Comparison of ENCODE assay signal across 20 cellular contexts in the genomic region with DNA sequence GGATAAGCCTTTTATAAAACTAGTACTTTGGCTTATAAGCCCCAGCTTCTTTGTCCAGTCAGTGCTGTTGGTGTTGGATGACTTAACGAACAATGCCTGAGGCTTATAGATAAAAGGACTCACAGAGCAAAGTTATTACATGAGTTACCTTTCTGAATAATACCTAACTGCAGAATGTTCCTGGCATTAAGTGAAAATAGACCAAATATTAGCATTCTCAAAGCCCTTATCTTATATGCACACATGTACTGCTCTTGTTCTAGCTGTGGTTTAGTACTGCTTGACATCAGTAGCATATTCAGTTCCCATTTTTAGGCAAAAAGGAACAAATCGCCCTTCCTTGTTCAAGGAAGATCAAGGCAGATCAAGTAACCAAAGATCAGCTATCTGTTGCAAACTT.
A peak's percentile ranks its signal among the peaks of the same experiment; 100 is the strongest.
DNase-seq lines count a peak whose midpoint lies in the region; ATAC-seq and TF ChIP-seq lines count a peak whose summit lies in the region.
"Had no signal": no experiment of that assay in that cellular context is flagged by ENCODE, and none has a peak within 500 bp of the region (broad histone marks: within the 10 kb centered on the region; RNA-seq: fewer than 3 reads in every experiment).

No MANE protein-coding gene starts in this region.

- DNase-seq in CD14-positive monocyte (ENCODE audit: low spot score) (no peak), adipocyte (ENCODE audit: low read depth) (no peak), substantia nigra (lab: John Stamatoyannopoulos, UW) (no peak), GM03348 (ENCODE audit: low spot score) (no peak)
- DNase-seq: activated gamma-delta T cell; amniotic stem cell; cerebellar nuclear complex; effector memory CD4-positive, alpha-beta T cell; hypothalamus; NCI-H2171; NCI-H748 treated with DMSO at 0.1 percent for 48 hours; ovary; stimulated activated CD4-positive, alpha-beta T cell treated with anti-CD3 and anti-CD28 coated beads, Interleukin-4, amount 100 ng/mL, for 4 hours; stimulated activated CD8-positive, alpha-beta memory T cell treated with anti-CD3 and anti-CD28 coated beads, Interleukin-4, amount 100 ng/mL, for 48 hours had no signal

- H3K4me3 ChIP-seq in KMS-11 (IDR thresholded peaks at IDR 0.05; ENCODE audit: insufficient read depth, low read depth, low read length) (no peak overlapping the region), adipocyte (ENCODE audit: low read length) (no peak overlapping the region), mesodermal cell (ENCODE audit: extremely low read depth, insufficient read depth, low read length, poor library complexity, severe bottlenecking) (no peak overlapping the region)
- H3K4me3 ChIP-seq: GM12878, ovary had no signal

- ATAC-seq in HG03025 (IDR thresholded peaks at IDR 0.05; ENCODE audit: low FRiP score, unreplicated experiment), result no peak
- no peak for ATAC-seq in GM19463 (IDR thresholded peaks at IDR 0.05; ENCODE audit: unreplicated experiment)
- ATAC-seq: GM12878 had no signal

- peak overlapping the region; percentile 50 to 78 for H3K4me3 Mint-ChIP-seq in CD14-positive monocyte
- H3K4me3 Mint-ChIP-seq: T-helper 2 cell treated with Interferon-gamma antibody and Interleukin-4, amounts not matched to agents 5 μg/mL and 100 μg/mL, for 36 hours had no signal

- H3K36me3 Mint-ChIP-seq in CD14-positive monocyte, result peaks cover 33 to 49% of the 10 kb centered on the region in 2 donors

- H3K9ac ChIP-seq in KMS-11 (no peak overlapping the region), adipocyte (ENCODE audit: low read length) (peak overlapping the region; percentile 13)

- H3K27ac Mint-ChIP-seq in CD14-positive monocyte, result peak overlapping the region; percentile 89 to 98 (median 94)
- H3K27ac Mint-ChIP-seq: T-helper 2 cell treated with Interferon-gamma antibody and Interleukin-4, amounts not matched to agents 5 μg/mL and 100 μg/mL, for 36 hours had no signal

- TF ChIP-seq CTCF in CD14-positive monocyte (IDR thresholded peaks at IDR 0.05), result no peak
- no peak for TF ChIP-seq CTCF in KMS-11 (conservative IDR thresholded peaks at IDR 0.05; ENCODE audit: low read depth, low read length)

- H2AFZ ChIP-seq in KMS-11 (ENCODE audit: low read depth), result 0 out of 2 replicates have a peak overlapping the region, but pooled peaks have one; percentile 2

- peaks cover 77% of the 10 kb centered on the region for H3K4me1 Mint-ChIP-seq in CD14-positive monocyte

- H3K27me3 ChIP-seq in KMS-11 (ENCODE audit: insufficient read depth, low read depth), result no peaks in the 10 kb centered on the region
- H3K27me3 ChIP-seq in adipocyte (replicated peaks; ENCODE audit: control insufficient read depth, insufficient read depth, low read length), result no peaks in the 10 kb centered on the region
- H3K27me3 ChIP-seq: ovary had no signal

- H3K9me3 Mint-ChIP-seq in CD14-positive monocyte, result peaks cover 16 to 22% (median 19%) of the 10 kb centered on the region in 7 donors
- H3K9me3 Mint-ChIP-seq: T-helper 2 cell treated with Interferon-gamma antibody and Interleukin-4, amounts not matched to agents 5 μg/mL and 100 μg/mL, for 36 hours had no signal

- no peaks in the 10 kb centered on the region for H3K79me2 ChIP-seq in KMS-11 (ENCODE audit: insufficient read depth, low read depth)

- peaks cover 6% of the 10 kb centered on the region for H3K4me1 ChIP-seq in KMS-11 (ENCODE audit: low read depth, poor library complexity, severe bottlenecking)
- peaks cover 20% of the 10 kb centered on the region for H3K4me1 ChIP-seq in adipocyte (ENCODE audit: control insufficient read depth, insufficient read depth, low read length)
- peaks cover 33% of the 10 kb centered on the region for H3K4me1 ChIP-seq in mesodermal cell (ENCODE audit: control insufficient read depth, insufficient read depth, low read length, poor library complexity, severe bottlenecking)

- H3K27ac ChIP-seq in KMS-11, result no peak overlapping the region
- peak overlapping the region; percentile 77 for H3K27ac ChIP-seq in mesodermal cell (ENCODE audit: low read depth, low read length, severe bottlenecking)
- no peak overlapping the region for H3K27ac ChIP-seq in substantia nigra (ENCODE audit: low read depth, low read length, poor library complexity, severe bottlenecking)
- H3K27ac ChIP-seq: ovary had no signal

- no peak overlapping the region for H3K4me2 ChIP-seq in KMS-11

- H4K20me1 ChIP-seq in KMS-11 (ENCODE audit: insufficient read depth), result no peaks in the 10 kb centered on the region

- peaks cover 0 to 2% (median 0%) of the 10 kb centered on the region in 3 donors for H3K27me3 Mint-ChIP-seq in CD14-positive monocyte (ENCODE audit: low read depth in 3 of 3)

- H3K36me3 ChIP-seq in KMS-11 (ENCODE audit: insufficient read depth) (no peaks in the 10 kb centered on the region; the same call in 1 of the 2 replicates), adipocyte (ENCODE audit: control insufficient read depth, insufficient read depth, low read length, severe bottlenecking) (no peaks in the 10 kb centered on the region), mesodermal cell (ENCODE audit: control insufficient read depth, insufficient read depth, low read length) (no peaks in the 10 kb centered on the region)
- H3K36me3 ChIP-seq: ovary had no signal

- 80 to 88% methylated on average over 1 of the region's 2 CpGs for WGBS in mesodermal cell (ENCODE audit: insufficient coverage in 2 of 2), 2 experiments

- intact Hi-C loops in CD14-positive monocyte (cut with micrococcal nuclease), result loop anchor here (2.0 kb wide), 2 partner anchors 40 to 46 kb away; no protein-coding TSS in a partner anchor

- H3K9me3 ChIP-seq in adipocyte (ENCODE audit: control insufficient read depth, low read length) (no peaks in the 10 kb centered on the region), mesodermal cell (ENCODE audit: control insufficient read depth, low read length) (peaks cover 7% of the 10 kb centered on the region)
- H3K9me3 ChIP-seq: ovary had no signal
